Comparison of ENCODE assay signal across 2 cellular contexts in the genomic region with DNA sequence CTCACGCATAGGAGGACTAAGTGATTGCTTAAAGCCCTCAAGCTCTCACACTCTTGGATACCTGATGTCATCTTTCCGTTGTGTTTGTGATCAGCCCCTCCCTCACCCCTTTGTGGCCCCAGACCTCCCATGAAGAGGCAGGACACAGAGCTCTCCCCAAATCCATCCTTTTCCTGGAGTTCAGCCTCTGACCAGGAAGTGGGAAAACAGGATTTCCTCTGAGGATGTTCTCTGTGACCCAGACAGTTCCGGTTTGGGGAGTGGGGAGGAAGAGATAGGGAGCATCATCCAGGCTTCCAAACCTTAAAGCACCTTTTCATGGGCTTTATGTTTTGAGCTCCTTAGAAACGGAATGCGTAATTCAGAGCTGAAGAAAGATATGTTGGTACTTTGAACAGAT.
TF ChIP-seq lines count a peak whose summit lies in the region.

No MANE protein-coding gene starts in this region.

TF ChIP-seq in liver, 16 proteins besides CTCF, POLR2A, EP300 and RAD21:
- TF ChIP-seq EGR1 (IDR thresholded peaks at IDR 0.05; ENCODE audit: low read depth in 2 of 2) (peak; percentile 27 to 47), MAX (IDR thresholded peaks at IDR 0.05) (peak; percentile 40), NR2F2 (IDR thresholded peaks at IDR 0.05) (peak; percentile 82), SP1 (IDR thresholded peaks at IDR 0.05) (peak; percentile 17), TAF1 (conservative IDR thresholded peaks at IDR 0.05) (no peak)
TF ChIP-seq in liver: peak in this region for 4.

TF ChIP-seq in HepG2, 621 proteins besides CTCF, POLR2A, EP300 and RAD21:
- TF ChIP-seq KDM4B (CRISPR knock-in tag; IDR thresholded peaks at IDR 0.05) (no peak), ZNF441 (CRISPR knock-in tag; IDR thresholded peaks at IDR 0.05; ENCODE audit: borderline replicate concordance) (no peak), ZNF224 (CRISPR knock-in tag; IDR thresholded peaks at IDR 0.05) (no peak), GLI4 (CRISPR knock-in tag; IDR thresholded peaks at IDR 0.05; ENCODE audit: borderline replicate concordance) (no peak), FOSL2 (CRISPR knock-in tag; IDR thresholded peaks at IDR 0.05) (no peak), ZNF33B (CRISPR knock-in tag; IDR thresholded peaks at IDR 0.05) (no peak), ATF5 (CRISPR knock-in tag; IDR thresholded peaks at IDR 0.05; ENCODE audit: low read depth) (no peak), DNMT1 (CRISPR knock-in tag; IDR thresholded peaks at IDR 0.05) (no peak), CHD4 (IDR thresholded peaks at IDR 0.05; ENCODE audit: borderline replicate concordance, low read length) (no peak), ZNF781 (CRISPR knock-in tag; IDR thresholded peaks at IDR 0.05; ENCODE audit: borderline replicate concordance, not compliant biosample characterization) (no peak), PITX1 (CRISPR knock-in tag; IDR thresholded peaks at IDR 0.05) (no peak), MXD4 (CRISPR knock-in tag; IDR thresholded peaks at IDR 0.05) (no peak), KDM5B (CRISPR knock-in tag; IDR thresholded peaks at IDR 0.05; ENCODE audit: borderline replicate concordance) (no peak), ZIK1 (CRISPR knock-in tag; IDR thresholded peaks at IDR 0.05; ENCODE audit: borderline replicate concordance, low read depth) (no peak), MBD4 (IDR thresholded peaks at IDR 0.05; ENCODE audit: borderline replicate concordance, low read length) (no peak), MNT (IDR thresholded peaks at IDR 0.05) (no peak), RXRB (CRISPR knock-in tag; IDR thresholded peaks at IDR 0.05; ENCODE audit: borderline replicate concordance) (no peak)
- TF ChIP-seq, protein P1, sequence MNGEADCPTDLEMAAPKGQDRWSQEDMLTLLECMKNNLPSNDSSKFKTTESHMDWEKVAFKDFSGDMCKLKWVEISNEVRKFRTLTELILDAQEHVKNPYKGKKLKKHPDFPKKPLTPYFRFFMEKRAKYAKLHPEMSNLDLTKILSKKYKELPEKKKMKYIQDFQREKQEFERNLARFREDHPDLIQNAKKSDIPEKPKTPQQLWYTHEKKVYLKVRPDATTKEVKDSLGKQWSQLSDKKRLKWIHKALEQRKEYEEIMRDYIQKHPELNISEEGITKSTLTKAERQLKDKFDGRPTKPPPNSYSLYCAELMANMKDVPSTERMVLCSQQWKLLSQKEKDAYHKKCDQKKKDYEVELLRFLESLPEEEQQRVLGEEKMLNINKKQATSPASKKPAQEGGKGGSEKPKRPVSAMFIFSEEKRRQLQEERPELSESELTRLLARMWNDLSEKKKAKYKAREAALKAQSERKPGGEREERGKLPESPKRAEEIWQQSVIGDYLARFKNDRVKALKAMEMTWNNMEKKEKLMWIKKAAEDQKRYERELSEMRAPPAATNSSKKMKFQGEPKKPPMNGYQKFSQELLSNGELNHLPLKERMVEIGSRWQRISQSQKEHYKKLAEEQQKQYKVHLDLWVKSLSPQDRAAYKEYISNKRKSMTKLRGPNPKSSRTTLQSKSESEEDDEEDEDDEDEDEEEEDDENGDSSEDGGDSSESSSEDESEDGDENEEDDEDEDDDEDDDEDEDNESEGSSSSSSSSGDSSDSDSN (CRISPR knock-in tag; IDR thresholded peaks at IDR 0.05) = no peak
- TF ChIP-seq, protein P2, sequence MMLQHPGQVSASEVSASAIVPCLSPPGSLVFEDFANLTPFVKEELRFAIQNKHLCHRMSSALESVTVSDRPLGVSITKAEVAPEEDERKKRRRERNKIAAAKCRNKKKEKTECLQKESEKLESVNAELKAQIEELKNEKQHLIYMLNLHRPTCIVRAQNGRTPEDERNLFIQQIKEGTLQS (CRISPR knock-in tag; IDR thresholded peaks at IDR 0.05) = no peak
- TF ChIP-seq, protein P3, sequence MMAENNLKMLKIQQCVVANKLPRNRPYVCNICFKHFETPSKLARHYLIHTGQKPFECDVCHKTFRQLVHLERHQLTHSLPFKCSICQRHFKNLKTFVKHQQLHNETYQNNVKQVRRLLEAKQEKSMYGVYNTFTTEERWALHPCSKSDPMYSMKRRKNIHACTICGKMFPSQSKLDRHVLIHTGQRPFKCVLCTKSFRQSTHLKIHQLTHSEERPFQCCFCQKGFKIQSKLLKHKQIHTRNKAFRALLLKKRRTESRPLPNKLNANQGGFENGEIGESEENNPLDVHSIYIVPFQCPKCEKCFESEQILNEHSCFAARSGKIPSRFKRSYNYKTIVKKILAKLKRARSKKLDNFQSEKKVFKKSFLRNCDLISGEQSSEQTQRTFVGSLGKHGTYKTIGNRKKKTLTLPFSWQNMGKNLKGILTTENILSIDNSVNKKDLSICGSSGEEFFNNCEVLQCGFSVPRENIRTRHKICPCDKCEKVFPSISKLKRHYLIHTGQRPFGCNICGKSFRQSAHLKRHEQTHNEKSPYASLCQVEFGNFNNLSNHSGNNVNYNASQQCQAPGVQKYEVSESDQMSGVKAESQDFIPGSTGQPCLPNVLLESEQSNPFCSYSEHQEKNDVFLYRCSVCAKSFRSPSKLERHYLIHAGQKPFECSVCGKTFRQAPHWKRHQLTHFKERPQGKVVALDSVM (CRISPR knock-in tag; IDR thresholded peaks at IDR 0.05) = no peak
